Comparison of ENCODE assay signal across 8 cellular contexts in the genomic region with DNA sequence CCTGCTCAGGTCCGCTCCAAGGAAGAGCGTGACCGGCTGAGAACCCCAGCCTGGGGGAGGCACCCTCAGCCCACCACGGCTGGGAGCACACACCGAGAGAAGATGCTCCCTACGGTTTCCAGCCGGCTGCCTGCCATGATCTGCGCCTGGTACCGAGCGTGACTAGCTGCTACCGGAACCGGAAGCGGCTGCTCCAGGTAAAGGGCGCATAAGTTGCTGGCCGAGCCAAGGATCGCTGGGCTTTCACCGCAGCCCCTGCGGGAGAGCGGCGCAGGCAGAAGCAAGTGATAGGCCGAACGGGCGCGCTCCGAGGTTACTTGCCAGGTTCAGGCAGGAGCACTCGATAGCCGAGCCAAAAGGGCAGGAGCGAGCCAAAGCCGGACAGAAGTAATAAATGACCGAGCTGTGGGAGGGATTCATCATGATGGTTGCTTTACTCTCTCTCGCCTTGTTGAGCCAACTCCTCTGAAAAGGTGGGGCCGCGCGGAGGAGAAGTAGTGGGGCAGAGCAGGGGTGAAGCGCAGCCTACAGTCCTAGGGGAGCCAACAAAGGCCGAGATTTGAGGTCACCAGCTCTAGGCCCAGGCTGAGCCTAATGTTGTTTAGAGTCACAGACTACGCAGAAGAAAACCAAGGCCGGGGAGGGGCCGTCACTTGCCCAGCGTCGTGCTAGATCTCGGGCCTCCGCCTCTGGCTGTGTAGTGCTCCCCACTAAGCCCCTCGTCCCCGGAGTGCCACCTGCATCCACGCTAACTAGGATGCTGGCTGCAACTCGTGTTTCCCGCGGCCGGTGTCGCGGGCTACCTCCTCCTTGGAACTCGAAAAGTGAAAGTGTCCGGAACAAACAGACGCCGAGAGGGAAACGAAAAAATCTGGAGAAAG. TPM values are rescaled to one million over a fixed set of nuclear protein-coding genes. Genes with fewer than 3 reads are reported as not detected.
DNase-seq lines count a peak whose midpoint lies in the region; ATAC-seq and TF ChIP-seq lines count a peak whose summit lies in the region.

MRPS23 (minus strand) TSS at position 171 of the 881 bp plus-strand sequence; CDS start at position 137, 34 bp downstream.

- peak within 1 kb of the TSS; percentile 85 for H3K27ac ChIP-seq in AG04450 (ENCODE audit: low read depth, low read length)
- peak within 1 kb of the TSS; percentile 89 to 96 (median 94) for H3K27ac ChIP-seq in spleen

- H3K4me1 Mint-ChIP-seq in WTC11 (peaks cover 30% of the 10 kb centered on the region), immature natural killer cell (peaks cover 34 to 45% of the 10 kb centered on the region in 2 donors)

- H3K27ac Mint-ChIP-seq in WTC11 (peak within 1 kb of the TSS; percentile 98), immature natural killer cell (peak within 1 kb of the TSS; percentile 95 to 99 (median 97))

- ATAC-seq in GM18909 (IDR thresholded peaks at IDR 0.05; ENCODE audit: poor library complexity, unreplicated experiment) (peak; percentile 93), HG03175 (IDR thresholded peaks at IDR 0.05; ENCODE audit: unreplicated experiment) (peak; percentile 96), WTC11 (peak; percentile 91)

- DNase-seq in AG04450 (ENCODE audit: low read depth, low spot score) (peak; percentile 97), NCI-H226 (peak; percentile 100), WTC11 (ENCODE audit: low spot score) (peak; percentile 98), cardiac fibroblast (ENCODE audit: low read depth in 2 of 2) (peak; percentile 99), immature natural killer cell (peak; percentile 93), spleen (peak; percentile 100)

- no peaks in the 10 kb centered on the region for H3K27me3 Mint-ChIP-seq in WTC11 (ENCODE audit: low read depth)
- peaks cover 0 to 9% (median 4%) of the 10 kb centered on the region in 3 donors for H3K27me3 Mint-ChIP-seq in immature natural killer cell (ENCODE audit: low read depth in 3 of 3)

- peaks cover 0 to 35% (median 16%) of the 10 kb centered on the region in 6 donors for H3K36me3 ChIP-seq in spleen

- H3K36me3 Mint-ChIP-seq in WTC11 (peaks cover 20% of the 10 kb centered on the region), immature natural killer cell (peaks cover 0 to 4% (median 0%) of the 10 kb centered on the region in 3 donors)

- TF ChIP-seq POLR2A in spleen (IDR thresholded peaks at IDR 0.05): peak in 2 of 3 donors; percentile 7 to 72

- WGBS in spleen, 5 donors: 0 to 1% (median 1%) methylated on average over 48 to 57 of the region's 57 CpGs

- H3K9me3 Mint-ChIP-seq in WTC11 (no peaks in the 10 kb centered on the region), immature natural killer cell (no peaks in the 10 kb centered on the region)

- intact Hi-C loops in spleen (cut with DNase I; ENCODE audit: low total_unique reads): no loop called here

- POLR2A ChIA-PET in AG04450 (lab: Yijun Ruan, JAX): interaction anchor here (0.5 to 1.6 kb wide), 13 partner anchors 10 to 1038 kb away, joined by 3 to 16 read pairs (median 5); partner anchors contain the start of genes AKAP1, SRSF1 and VEZF1
- POLR2A ChIA-PET in WTC11 (lab: Charles Lee): interaction anchor here (0.5 to 1.4 kb wide), 9 partner anchors 11 to 234 kb away, joined by 3 to 10 read pairs (median 4); partner anchors contain the start of genes DYNLL2 and SRSF1

- no peaks in the 10 kb centered on the region for H3K27me3 ChIP-seq in AG04450 (ENCODE audit: control insufficient read depth, insufficient read depth, low read length)
- no peaks in the 10 kb centered on the region for H3K27me3 ChIP-seq in spleen (replicated peaks in 1 of 7)

- H3K4me1 ChIP-seq in spleen: peaks cover 16 to 58% (median 44%) of the 10 kb centered on the region in 6 donors

- CTCF ChIA-PET in AG04450 (lab: Charles Lee): interaction anchor here (0.6 to 17.7 kb wide), 7 partner anchors 11 to 400 kb away, joined by 3 to 661 read pairs (median 4); no protein-coding TSS in a partner anchor
- CTCF ChIA-PET in WTC11 (lab: Charles Lee): interaction anchor here (0.6 to 1.4 kb wide), 12 partner anchors 11 to 323 kb away, joined by 3 to 9 read pairs (median 4); partner anchors contain the start of gene CUEDC1

- H3K9me3 ChIP-seq in AG04450 (ENCODE audit: control insufficient read depth, insufficient read depth, low read length) (no peaks in the 10 kb centered on the region; the same call in 1 of the 2 replicates), spleen (no peaks in the 10 kb centered on the region)

- H3K4me3 Mint-ChIP-seq in WTC11: peak within 1 kb of the TSS; percentile 96
- peak within 1 kb of the TSS; percentile 94 to 100 (median 98) for H3K4me3 Mint-ChIP-seq in immature natural killer cell

- TF ChIP-seq CTCF in AG04450 (IDR thresholded peaks at IDR 0.05; ENCODE audit: low read depth, low read length) (no peak), WTC11 (IDR thresholded peaks at IDR 0.05) (no peak), cardiac fibroblast (IDR thresholded peaks at IDR 0.05; ENCODE audit: low read depth, low read length) (no peak), spleen (IDR thresholded peaks at IDR 0.05 in 8 of 11, conservative IDR thresholded peaks at IDR 0.05 in 3 of 11) (peak in 7 of 11 experiments; percentile 3 to 64 (median 34))

- H3K4me3 ChIP-seq in AG04450 (ENCODE audit: low read depth, low read length) (peak within 1 kb of the TSS; percentile 99), cardiac fibroblast (replicated peaks in 1 of 2; ENCODE audit: low read depth in 2 of 2, low read length in 2 of 2) (peak within 1 kb of the TSS; percentile 78 to 97), spleen (peak within 1 kb of the TSS; percentile 80 to 98 (median 94))

TF ChIP-seq in WTC11, 78 proteins besides CTCF, POLR2A, EP300 and RAD21 (continues in another document):
- TF ChIP-seq, protein P1, sequence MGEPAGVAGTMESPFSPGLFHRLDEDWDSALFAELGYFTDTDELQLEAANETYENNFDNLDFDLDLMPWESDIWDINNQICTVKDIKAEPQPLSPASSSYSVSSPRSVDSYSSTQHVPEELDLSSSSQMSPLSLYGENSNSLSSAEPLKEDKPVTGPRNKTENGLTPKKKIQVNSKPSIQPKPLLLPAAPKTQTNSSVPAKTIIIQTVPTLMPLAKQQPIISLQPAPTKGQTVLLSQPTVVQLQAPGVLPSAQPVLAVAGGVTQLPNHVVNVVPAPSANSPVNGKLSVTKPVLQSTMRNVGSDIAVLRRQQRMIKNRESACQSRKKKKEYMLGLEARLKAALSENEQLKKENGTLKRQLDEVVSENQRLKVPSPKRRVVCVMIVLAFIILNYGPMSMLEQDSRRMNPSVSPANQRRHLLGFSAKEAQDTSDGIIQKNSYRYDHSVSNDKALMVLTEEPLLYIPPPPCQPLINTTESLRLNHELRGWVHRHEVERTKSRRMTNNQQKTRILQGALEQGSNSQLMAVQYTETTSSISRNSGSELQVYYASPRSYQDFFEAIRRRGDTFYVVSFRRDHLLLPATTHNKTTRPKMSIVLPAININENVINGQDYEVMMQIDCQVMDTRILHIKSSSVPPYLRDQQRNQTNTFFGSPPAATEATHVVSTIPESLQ (CRISPR knock-in tag; IDR thresholded peaks at IDR 0.05): no peak
- TF ChIP-seq MYBL2 (CRISPR knock-in tag; IDR thresholded peaks at IDR 0.05) (no peak), JAZF1 (CRISPR knock-in tag; IDR thresholded peaks at IDR 0.05) (no peak), PRRX2 (CRISPR knock-in tag; IDR thresholded peaks at IDR 0.05) (no peak), ZNF317 (CRISPR knock-in tag; IDR thresholded peaks at IDR 0.05; ENCODE audit: borderline replicate concordance, low read depth) (no peak), CBFB (CRISPR knock-in tag; IDR thresholded peaks at IDR 0.05; ENCODE audit: low read depth) (no peak), TCF7 (CRISPR knock-in tag; IDR thresholded peaks at IDR 0.05; ENCODE audit: low read depth) (no peak), ZNF671 (CRISPR knock-in tag; IDR thresholded peaks at IDR 0.05) (no peak), NR3C1 (CRISPR knock-in tag; conservative IDR thresholded peaks at IDR 0.05; ENCODE audit: low read depth) (0 out of 2 replicates have a peak, but pooled peaks have one; percentile 77), ZNF232 (CRISPR knock-in tag; IDR thresholded peaks at IDR 0.05) (0 out of 2 replicates have a peak, but pooled peaks have one; percentile 54), CREM (CRISPR knock-in tag; IDR thresholded peaks at IDR 0.05) (peak; percentile 88), ETV6 (CRISPR knock-in tag; IDR thresholded peaks at IDR 0.05) (peak; percentile 99), KAT7 (CRISPR knock-in tag; IDR thresholded peaks at IDR 0.05; ENCODE audit: borderline replicate concordance) (0 out of 2 replicates have a peak, but pooled peaks have one; percentile 30)
- TF ChIP-seq, protein P2, sequence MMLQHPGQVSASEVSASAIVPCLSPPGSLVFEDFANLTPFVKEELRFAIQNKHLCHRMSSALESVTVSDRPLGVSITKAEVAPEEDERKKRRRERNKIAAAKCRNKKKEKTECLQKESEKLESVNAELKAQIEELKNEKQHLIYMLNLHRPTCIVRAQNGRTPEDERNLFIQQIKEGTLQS (CRISPR knock-in tag; conservative IDR thresholded peaks at IDR 0.05): no peak
- TF ChIP-seq, protein P3, sequence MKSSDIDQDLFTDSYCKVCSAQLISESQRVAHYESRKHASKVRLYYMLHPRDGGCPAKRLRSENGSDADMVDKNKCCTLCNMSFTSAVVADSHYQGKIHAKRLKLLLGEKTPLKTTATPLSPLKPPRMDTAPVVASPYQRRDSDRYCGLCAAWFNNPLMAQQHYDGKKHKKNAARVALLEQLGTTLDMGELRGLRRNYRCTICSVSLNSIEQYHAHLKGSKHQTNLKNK (CRISPR knock-in tag; IDR thresholded peaks at IDR 0.05): no peak

RNA-seq across cellular contexts. Expression of gene MRPS23, which starts in this region (rescaled TPM):
- polyA plus RNA-seq in AG04450 (2011; rRNA removed): 27.5 and 34.1 TPM in 2 replicates
- polyA minus RNA-seq in AG04450 (2011; rRNA and poly(A)+ RNA removed): 13.6 and 26.1 TPM in 2 replicates
- 57.9 to 65.3 TPM (median 58.1 TPM) in 3 replicates for total RNA-seq in WTC11 (2021)
- polyA plus RNA-seq in immature natural killer cell: 10 to 100 TPM; 38.1 to 42.3 (median 40.5) TPM
- total RNA-seq in spleen: 10 to 100 TPM in 6 of 7 donors, 1 to 10 TPM in 1; 7.3 to 26.4 (median 22.4) TPM
- polyA plus RNA-seq in spleen: 10 to 100 TPM; 13.9 to 29.2 (median 28.6) TPM

Comparison
In these comparisons a context has a peak if more than half of its experiments do, and no peak if none do; other contexts are left out.
1. Peak in every context shown above with its lines: DNase-seq, ATAC-seq, H3K4me3 ChIP-seq and H3K27ac ChIP-seq.
2. CTCF ChIP-seq: peak in spleen (7 of 11); none in AG04450 (single experiment), WTC11 (single experiment) and cardiac fibroblast (single experiment).